Comparison of ENCODE assay signal across 8 cellular contexts in genomic region chr1:228445867-228446584, GRCh38. TPM values are rescaled to one million over a fixed set of nuclear protein-coding genes. Genes with fewer than 3 reads are reported as not detected.
DNase-seq lines count a peak whose midpoint lies in the region; ATAC-seq and TF ChIP-seq lines count a peak whose summit lies in the region.

No MANE protein-coding gene starts in this region.

- H3K4me1 ChIP-seq in body of pancreas (peaks cover 10% of the 10 kb centered on the region), skeletal muscle satellite cell (ENCODE audit: control insufficient read depth, insufficient read depth, low read length) (peaks cover 8% of the 10 kb centered on the region)

- H3K36me3 ChIP-seq in body of pancreas (replicated peaks in 1 of 2; ENCODE audit: insufficient read depth in 1 of 2, low read depth in 2 of 2) (no peaks in the 10 kb centered on the region), skeletal muscle satellite cell (ENCODE audit: insufficient read depth, low read length) (no peaks in the 10 kb centered on the region)

- intact Hi-C loops in body of pancreas (cut with DNase I), result no loop called here

- H3K27me3 ChIP-seq in body of pancreas (peaks cover 3 to 14% of the 10 kb centered on the region in 2 donors), skeletal muscle satellite cell (ENCODE audit: control insufficient read depth, insufficient read depth, low read length) (peaks cover 73% of the 10 kb centered on the region)

- peak overlapping the region; percentile 15 for H3K9ac ChIP-seq in skeletal muscle satellite cell (ENCODE audit: low read depth, low read length)

- H3K4me2 ChIP-seq in skeletal muscle satellite cell (ENCODE audit: low read length), result peak overlapping the region; percentile 85

- 7 to 16% methylated on average over 28 to 47 of the region's 50 CpGs for WGBS in body of pancreas, 2 donors

- no peak for TF ChIP-seq POLR2A in body of pancreas (IDR thresholded peaks at IDR 0.05)

- DNase-seq in activated CD4-positive, alpha-beta T cell treated with anti-CD3 and anti-CD28 coated beads for 48 hours, result peak; percentile 58
- no peak for DNase-seq in activated CD4-positive, alpha-beta T cell treated with anti-CD3 and anti-CD28 coated beads for 1 hour
- peak; percentile 49 for DNase-seq in MV-4-11 (lab: John Stamatoyannopoulos, UW)
- peak in 2 of 4 donors; percentile 30 to 45 for DNase-seq in body of pancreas
- peak; percentile 70 for DNase-seq in iPS-NIHi11 (ENCODE audit: low spot score)
- DNase-seq in midbrain (lab: John Stamatoyannopoulos, UW), result no peak

- H3K27ac ChIP-seq in body of pancreas, result no peak overlapping the region

- H3K9me3 ChIP-seq in body of pancreas (no peaks in the 10 kb centered on the region), skeletal muscle satellite cell (replicated peaks; ENCODE audit: low read length) (no peaks in the 10 kb centered on the region)

- ATAC-seq in body of pancreas (peak; percentile 66), HG03095 (IDR thresholded peaks at IDR 0.05; ENCODE audit: unreplicated experiment) (no peak)

- no peak overlapping the region for H3K4me3 ChIP-seq in body of pancreas
- peak overlapping the region; percentile 66 for H3K4me3 ChIP-seq in skeletal muscle satellite cell (ENCODE audit: low read length)

- TF ChIP-seq CTCF in body of pancreas (IDR thresholded peaks at IDR 0.05), result no peak

RNA-seq across cellular contexts. Expression of gene TRIM17, which starts 29.4 kb away (rescaled TPM):
- total RNA-seq in body of pancreas, result 1 to 10 TPM in 1 of 2 donors, not detected in 1; 1.0 TPM
- total RNA-seq in skeletal muscle satellite cell (2012; rRNA removed), result 0.22 TPM in 1 of 2 replicates, not detected in the other

RNA-seq across cellular contexts. Expression of gene TRIM11, which starts 39.4 kb away (rescaled TPM):
- total RNA-seq in body of pancreas, result 10 to 100 TPM; 14.0 to 24.4 TPM
- 21.2 and 25.1 TPM in 2 replicates for total RNA-seq in skeletal muscle satellite cell (2012; rRNA removed)

RNA-seq across cellular contexts. Expression of gene RNF187, which starts 41.2 kb away (rescaled TPM):
- total RNA-seq in body of pancreas, result 10 to 100 TPM; 20.0 to 35.9 TPM
- total RNA-seq in skeletal muscle satellite cell (2012; rRNA removed), result 34.2 and 51.1 TPM in 2 replicates

Comparison
In these comparisons a context has a peak if more than half of its experiments do, and no peak if none do; other contexts are left out.
1. DNase-seq: peak in activated CD4-positive, alpha-beta T cell treated with anti-CD3 and anti-CD28 coated beads for 48 hours (single experiment), MV-4-11 (single experiment) and iPS-NIHi11 (single experiment); none in activated CD4-positive, alpha-beta T cell treated with anti-CD3 and anti-CD28 coated beads for 1 hour (single experiment) and midbrain (single experiment).